ENCODE assay signal across 12 cellular contexts in the genomic region with DNA sequence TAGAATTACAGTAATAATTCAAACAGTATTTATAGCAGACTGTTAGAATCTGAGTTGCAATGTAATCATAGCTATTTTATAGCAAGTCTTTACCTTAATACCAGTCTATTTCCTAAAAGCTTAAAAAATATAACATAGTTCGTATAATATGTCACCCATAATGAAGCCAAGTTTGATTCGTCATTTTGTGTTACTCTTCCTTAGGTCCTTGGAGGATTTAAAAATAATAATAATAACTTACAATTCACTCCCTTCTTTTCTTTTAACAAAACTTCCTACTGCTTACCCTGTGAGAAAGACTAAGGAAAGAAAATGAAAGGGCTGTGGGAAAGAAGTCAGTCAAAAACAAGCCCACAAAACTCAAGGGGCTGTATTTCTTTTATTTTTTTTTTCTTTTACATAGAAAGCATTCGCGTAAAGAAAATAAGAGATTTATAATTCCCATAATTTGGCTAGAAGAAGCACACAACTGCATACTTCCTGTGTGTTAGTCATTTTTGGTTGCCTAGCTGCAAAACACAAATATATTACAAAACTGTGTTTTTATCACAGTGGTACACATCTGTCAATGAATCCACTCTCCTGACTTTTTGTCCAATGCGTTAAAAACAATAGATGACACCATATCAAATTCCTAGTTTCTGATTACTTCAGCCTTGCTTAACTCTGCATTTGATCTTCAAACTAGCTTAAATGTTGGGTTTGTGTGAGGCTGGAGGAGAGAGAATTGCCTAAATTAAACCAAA.
A peak's percentile ranks its signal among the peaks of the same experiment; 100 is the strongest.
DNase-seq lines count a peak whose midpoint lies in the region; ATAC-seq and TF ChIP-seq lines count a peak whose summit lies in the region.
"Had no signal": no experiment of that assay in that cellular context is flagged by ENCODE, and none has a peak within 500 bp of the region (broad histone marks: within the 10 kb centered on the region; RNA-seq: fewer than 3 reads in every experiment).

No MANE protein-coding gene starts in this region.

- peak overlapping the region; percentile 0 to 84 (median 73) for H3K27ac ChIP-seq in gastroesophageal sphincter

- ATAC-seq in gastroesophageal sphincter = peak; percentile 82
- no peak for ATAC-seq in GM21360 (IDR thresholded peaks at IDR 0.05; ENCODE audit: unreplicated experiment)
- no peak for ATAC-seq in HG03378 (IDR thresholded peaks at IDR 0.05; ENCODE audit: unreplicated experiment)
- ATAC-seq: T-helper 17 cell had no signal

- 4 to 7% methylated on average over 5 of the region's 5 CpGs for WGBS in gastroesophageal sphincter (ENCODE audit: low coverage in 1 of 2), 2 donors

- H3K36me3 ChIP-seq in BJ (ENCODE audit: control insufficient read depth, insufficient read depth, low read length) (no peaks in the 10 kb centered on the region), gastroesophageal sphincter (no peaks in the 10 kb centered on the region)

- TF ChIP-seq EP300 in gastroesophageal sphincter (IDR thresholded peaks at IDR 0.05) = no peak

- CTCF ChIA-PET in BJ (lab: Yijun Ruan, JAX) = interaction anchor here (0.6 to 1.0 kb wide), 2 partner anchors 92 to 188 kb away, joined by 3 read pairs; no protein-coding TSS in a partner anchor

- no peak overlapping the region for H3K4me3 ChIP-seq in BJ (ENCODE audit: low read depth, low read length)
- peak overlapping the region in 1 of 2 donors; percentile 15 for H3K4me3 ChIP-seq in gastroesophageal sphincter

- POLR2A ChIA-PET in BJ (lab: Charles Lee) = interaction anchor here (0.6 kb wide), 1 partner anchor 36 kb away, joined by 8 read pairs; no protein-coding TSS in a partner anchor

- H3K4me1 ChIP-seq in gastroesophageal sphincter = peaks cover 5 to 56% (median 16%) of the 10 kb centered on the region in 3 donors

- H3K27me3 ChIP-seq in BJ (ENCODE audit: control insufficient read depth, insufficient read depth, low read length) = no peaks in the 10 kb centered on the region
- H3K27me3 ChIP-seq in gastroesophageal sphincter = no peaks in the 10 kb centered on the region

- TF ChIP-seq CTCF in BJ (IDR thresholded peaks at IDR 0.05; ENCODE audit: insufficient read depth, low read depth, low read length) (no peak), gastroesophageal sphincter (IDR thresholded peaks at IDR 0.05) (no peak)

- H3K9me3 ChIP-seq in gastroesophageal sphincter = no peaks in the 10 kb centered on the region

- no peak for TF ChIP-seq POLR2A in gastroesophageal sphincter (IDR thresholded peaks at IDR 0.05)

- peak; percentile 86 for DNase-seq in BJ (ENCODE audit: low read depth)
- peak; percentile 67 for DNase-seq in amniotic stem cell (lab: John Stamatoyannopoulos, UW)
- DNase-seq in renal cortical epithelial cell (ENCODE audit: low read depth) = peak; percentile 86
- DNase-seq in T1000 (lab: John Stamatoyannopoulos, UW) = no peak
- no peak for DNase-seq in HuH-7.5 (ENCODE audit: low spot score)
- DNase-seq: activated T-cell treated with anti-CD3 and anti-CD28 coated beads for 4 hours; CD4-positive, CD25-positive, alpha-beta regulatory T cell; H7; T-helper 17 cell had no signal

Comparison
In these comparisons a context has a peak if more than half of its experiments do, and no peak if none do; other contexts are left out.
1. DNase-seq: peak in BJ (single experiment), amniotic stem cell (single experiment) and renal cortical epithelial cell (single experiment); none in T1000 (single experiment) and HuH-7.5 (single experiment).